24 cellular contexts compared by ENCODE assay signal in the genomic region with DNA sequence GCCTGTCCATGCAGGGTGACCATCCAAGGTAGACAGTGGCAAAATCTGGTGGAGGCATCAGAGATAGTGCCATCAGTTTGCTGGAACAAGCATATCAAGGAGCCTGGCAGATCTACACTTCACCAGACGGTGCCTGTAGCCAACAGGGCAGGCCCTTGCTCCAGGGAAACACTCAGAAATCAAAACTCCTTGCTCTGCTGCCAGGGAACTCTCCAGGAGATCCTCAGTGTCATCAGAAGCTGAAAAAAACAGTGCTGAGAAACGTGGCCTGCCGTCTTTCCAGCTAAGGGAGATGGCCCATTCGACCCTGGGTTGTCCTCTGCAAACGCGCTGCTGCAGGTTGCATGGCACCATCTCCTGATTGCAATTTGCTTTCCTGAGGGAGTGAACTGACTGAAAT. TPM values are rescaled to one million over a fixed set of nuclear protein-coding genes. Genes with fewer than 3 reads are reported as not detected.
DNase-seq lines count a peak whose midpoint lies in the region; ATAC-seq and TF ChIP-seq lines count a peak whose summit lies in the region.
"Had no signal": no experiment of that assay in that cellular context is flagged by ENCODE, and none has a peak within 500 bp of the region (broad histone marks: within the 10 kb centered on the region; RNA-seq: fewer than 3 reads in every experiment).

No MANE protein-coding gene starts in this region.

- no peak for TF ChIP-seq CTCF in GM10266 (IDR thresholded peaks at IDR 0.05; ENCODE audit: control insufficient read depth, insufficient read depth, low read depth, missing control alignments)
- TF ChIP-seq CTCF in coronary artery (IDR thresholded peaks at IDR 0.05) = no peak
- no peak for TF ChIP-seq CTCF in osteocyte (IDR thresholded peaks at IDR 0.05)

- H3K9ac ChIP-seq in mesenchymal stem cell (ENCODE audit: low read length) = no peak overlapping the region
- H3K9ac ChIP-seq: GM23248 had no signal

- H4K8ac ChIP-seq in mesenchymal stem cell (ENCODE audit: low read length) = no peak overlapping the region

- H3K4me1 Mint-ChIP-seq in osteocyte (ENCODE audit: unreplicated experiment) = peaks cover 14% of the 10 kb centered on the region
- peaks cover 32% of the 10 kb centered on the region for H3K4me1 Mint-ChIP-seq in activated T-cell treated with anti-CD3 and anti-CD28 coated beads, Interleukin-2, amount 50 U/mL, for 4 hours (ENCODE audit: low read depth)

- H3K4me3 ChIP-seq in coronary artery (no peak overlapping the region), mesenchymal stem cell (ENCODE audit: insufficient read depth in 1 of 2, low read depth in 1 of 2, low read length in 2 of 2) (no peak overlapping the region)
- H3K4me3 ChIP-seq: GM23248, PC-9, SJSA1 had no signal

- ATAC-seq in activated T-cell treated with anti-CD3 and anti-CD28 coated beads, Interleukin-2, amount 50 U/mL, for 4 hours = no peak

- no peak overlapping the region for H2BK15ac ChIP-seq in mesenchymal stem cell (ENCODE audit: low read depth, poor library complexity, severe bottlenecking)

- no peaks in the 10 kb centered on the region for H3K9me3 Mint-ChIP-seq in osteocyte (ENCODE audit: unreplicated experiment)
- peaks cover 3% of the 10 kb centered on the region for H3K9me3 Mint-ChIP-seq in activated T-cell treated with anti-CD3 and anti-CD28 coated beads, Interleukin-2, amount 50 U/mL, for 4 hours
- H3K9me3 Mint-ChIP-seq: CD4-positive, CD25-positive, alpha-beta regulatory T cell; H9 had no signal

- H3K23ac ChIP-seq in mesenchymal stem cell (ENCODE audit: low read length in 2 of 2) = no peak overlapping the region

- H3K27me3 Mint-ChIP-seq in osteocyte (ENCODE audit: unreplicated experiment) = no peaks in the 10 kb centered on the region
- peaks cover 5% of the 10 kb centered on the region for H3K27me3 Mint-ChIP-seq in activated T-cell treated with anti-CD3 and anti-CD28 coated beads, Interleukin-2, amount 50 U/mL, for 4 hours (ENCODE audit: low read depth)
- H3K27me3 Mint-ChIP-seq: CD4-positive, CD25-positive, alpha-beta regulatory T cell had no signal

- no peak overlapping the region for H2AFZ ChIP-seq in mesenchymal stem cell (ENCODE audit: low read depth, low read length)
- H2AFZ ChIP-seq: GM23248, PC-9 had no signal

- WGBS in mesenchymal stem cell = 66% methylated on average over 6 of the region's 6 CpGs

- H3K4me1 ChIP-seq in mesenchymal stem cell (ENCODE audit: control insufficient read depth, insufficient read depth, low read depth, low read length) = peaks cover 6% of the 10 kb centered on the region

- H3K18ac ChIP-seq in mesenchymal stem cell (ENCODE audit: low read depth in 1 of 2, low read length in 2 of 2) = no peak overlapping the region

- DNase-seq in GM10266 (ENCODE audit: extremely low spot score) (peak; percentile 2), coronary artery (ENCODE audit: low spot score) (peak; percentile 9), mesenchymal stem cell (peak; percentile 15), osteocyte (ENCODE audit: extremely low spot score, unreplicated experiment) (peak; percentile 56), AG08395 (ENCODE audit: low spot score) (no peak), anterior cingulate cortex (lab: John Stamatoyannopoulos, UW) (no peak)
- no peak for DNase-seq in activated T-cell treated with anti-CD3 and anti-CD28 coated beads, Interleukin-2, amount 50 U/mL, for 4 hours
- DNase-seq in effector CD4-positive, alpha-beta T cell = no peak
- DNase-seq: 8988T; ACHN; CD4-positive, CD25-positive, alpha-beta regulatory T cell; GM23248; H9; KG1; NCI-H1048; NCI-H1417; NCI-H1694 treated with DMSO at 0.1 percent for 48 hours; NCI-H2081; NCI-H2227 treated with DMSO at 0.1 percent for 48 hours; NCI-H526 treated with DMSO at 0.1 percent for 48 hours; PC-9; Right ventricle myocardium superior; RPMI8226 had no signal

- H3K79me1 ChIP-seq in mesenchymal stem cell (replicated peaks; ENCODE audit: low read length, poor library complexity, severe bottlenecking) = no peaks in the 10 kb centered on the region

- H2BK5ac ChIP-seq in mesenchymal stem cell (ENCODE audit: low read depth, low read length, poor library complexity, severe bottlenecking) = no peak overlapping the region

- no peak overlapping the region for H3K4ac ChIP-seq in mesenchymal stem cell (ENCODE audit: low read depth in 1 of 2, low read length in 2 of 2)

- no peak overlapping the region for H3K14ac ChIP-seq in mesenchymal stem cell (ENCODE audit: low read length in 2 of 2)

- H3K27ac Mint-ChIP-seq in osteocyte (ENCODE audit: unreplicated experiment) = no peak overlapping the region
- H3K27ac Mint-ChIP-seq: CD4-positive, CD25-positive, alpha-beta regulatory T cell; H9 had no signal

- no peak overlapping the region for H2BK12ac ChIP-seq in mesenchymal stem cell (ENCODE audit: low read length in 2 of 2)

- H3K4me3 Mint-ChIP-seq in osteocyte (ENCODE audit: unreplicated experiment) = no peak overlapping the region
- no peak overlapping the region for H3K4me3 Mint-ChIP-seq in activated T-cell treated with anti-CD3 and anti-CD28 coated beads, Interleukin-2, amount 50 U/mL, for 4 hours
- H3K4me3 Mint-ChIP-seq: CD4-positive, CD25-positive, alpha-beta regulatory T cell; H9 had no signal

- H3K4me2 ChIP-seq in mesenchymal stem cell (ENCODE audit: low read length, poor library complexity, severe bottlenecking) = no peak overlapping the region
- H3K4me2 ChIP-seq: PC-9 had no signal

- H4K91ac ChIP-seq in mesenchymal stem cell (ENCODE audit: low read length) = no peak overlapping the region

- H3K36me3 Mint-ChIP-seq in osteocyte (ENCODE audit: unreplicated experiment) = no peaks in the 10 kb centered on the region
- no peaks in the 10 kb centered on the region for H3K36me3 Mint-ChIP-seq in activated T-cell treated with anti-CD3 and anti-CD28 coated beads, Interleukin-2, amount 50 U/mL, for 4 hours (ENCODE audit: insufficient read depth)
- H3K36me3 Mint-ChIP-seq: CD4-positive, CD25-positive, alpha-beta regulatory T cell had no signal

- no peak overlapping the region for H3K27ac ChIP-seq in coronary artery
- H3K27ac ChIP-seq in mesenchymal stem cell (ENCODE audit: low read length, poor library complexity, severe bottlenecking) = no peak overlapping the region
- H3K27ac ChIP-seq: GM23248, PC-9, SJSA1 had no signal

- H3K9me3 ChIP-seq in mesenchymal stem cell (ENCODE audit: control insufficient read depth, low read length) = no peaks in the 10 kb centered on the region
- H3K9me3 ChIP-seq: SJSA1 had no signal

- no peaks in the 10 kb centered on the region for H3K36me3 ChIP-seq in mesenchymal stem cell (ENCODE audit: control insufficient read depth in 1 of 2, insufficient read depth in 2 of 2, low read depth in 1 of 2, low read length in 2 of 2)
- H3K36me3 ChIP-seq: SJSA1 had no signal

- no peak overlapping the region for H2AK5ac ChIP-seq in mesenchymal stem cell (ENCODE audit: low read length, severe bottlenecking)

- no peak overlapping the region for H2BK120ac ChIP-seq in mesenchymal stem cell (ENCODE audit: low read depth, low read length)

- no peaks in the 10 kb centered on the region for H3K27me3 ChIP-seq in mesenchymal stem cell (ENCODE audit: control insufficient read depth in 1 of 2, insufficient read depth in 1 of 2, low read length in 2 of 2)
- H3K27me3 ChIP-seq: SJSA1 had no signal

RNA-seq across cellular contexts. Expression of gene ATP13A3, which starts 30.5 kb away (rescaled TPM):
- 52.5 TPM for polyA plus RNA-seq in mesenchymal stem cell (2013, experiment 1 of 2)
- polyA plus RNA-seq in mesenchymal stem cell (2013, experiment 2 of 2) = 54.3 TPM
- total RNA-seq in osteocyte = 59.7 and 63.1 TPM in 2 replicates
- total RNA-seq in activated T-cell treated with anti-CD3 and anti-CD28 coated beads, Interleukin-2, amount 50 U/mL, for 4 hours = 100 to 1,000 TPM; 186 to 209 (median 188) TPM

Comparison
In these comparisons a context has a peak if more than half of its experiments do, and no peak if none do; other contexts are left out.
1. DNase-seq: peak in GM10266 (single experiment), coronary artery (single experiment), mesenchymal stem cell (single experiment) and osteocyte (single experiment); none in AG08395 (single experiment), anterior cingulate cortex (0 of 58), activated T-cell treated with anti-CD3 and anti-CD28 coated beads, Interleukin-2, amount 50 U/mL, for 4 hours (single experiment) and effector CD4-positive, alpha-beta T cell (single experiment).